2 cellular contexts compared by ENCODE assay signal in the genomic region with DNA sequence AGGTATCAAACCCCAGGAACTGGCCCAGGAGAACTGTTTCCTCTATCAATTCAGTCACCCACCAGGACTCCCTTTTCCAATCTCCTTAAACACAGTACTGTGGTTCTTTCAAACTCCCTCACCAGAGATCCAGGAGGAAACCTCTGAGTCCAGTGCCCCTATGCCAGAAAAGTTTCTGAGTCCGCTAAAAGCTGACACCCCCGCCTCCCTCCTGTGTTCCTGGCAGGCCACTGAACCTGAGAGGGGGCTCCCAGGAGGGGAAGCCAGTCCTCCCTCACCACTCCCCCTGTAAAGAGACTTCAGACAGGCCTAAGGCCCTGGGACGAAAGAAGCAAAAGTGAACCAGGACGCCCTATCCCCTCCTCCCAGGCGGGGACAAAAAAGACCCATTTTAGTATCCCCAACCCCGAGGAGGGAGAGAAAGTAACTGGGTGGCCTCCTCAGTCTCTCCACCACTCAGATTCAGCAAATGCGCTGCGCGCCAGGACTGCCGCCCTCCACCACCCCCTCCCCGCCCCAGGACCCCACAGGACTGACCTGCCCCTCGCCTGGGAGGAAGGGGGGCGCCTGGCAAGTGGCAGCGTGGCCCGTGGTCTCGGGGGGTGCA.
A peak's percentile ranks its signal among the peaks of the same experiment; 100 is the strongest.
TF ChIP-seq lines count a peak whose summit lies in the region.

No MANE protein-coding gene starts in this region.

TF ChIP-seq in HCT116, 20 proteins besides CTCF, POLR2A, EP300 and RAD21:
- TF ChIP-seq, protein P1, sequence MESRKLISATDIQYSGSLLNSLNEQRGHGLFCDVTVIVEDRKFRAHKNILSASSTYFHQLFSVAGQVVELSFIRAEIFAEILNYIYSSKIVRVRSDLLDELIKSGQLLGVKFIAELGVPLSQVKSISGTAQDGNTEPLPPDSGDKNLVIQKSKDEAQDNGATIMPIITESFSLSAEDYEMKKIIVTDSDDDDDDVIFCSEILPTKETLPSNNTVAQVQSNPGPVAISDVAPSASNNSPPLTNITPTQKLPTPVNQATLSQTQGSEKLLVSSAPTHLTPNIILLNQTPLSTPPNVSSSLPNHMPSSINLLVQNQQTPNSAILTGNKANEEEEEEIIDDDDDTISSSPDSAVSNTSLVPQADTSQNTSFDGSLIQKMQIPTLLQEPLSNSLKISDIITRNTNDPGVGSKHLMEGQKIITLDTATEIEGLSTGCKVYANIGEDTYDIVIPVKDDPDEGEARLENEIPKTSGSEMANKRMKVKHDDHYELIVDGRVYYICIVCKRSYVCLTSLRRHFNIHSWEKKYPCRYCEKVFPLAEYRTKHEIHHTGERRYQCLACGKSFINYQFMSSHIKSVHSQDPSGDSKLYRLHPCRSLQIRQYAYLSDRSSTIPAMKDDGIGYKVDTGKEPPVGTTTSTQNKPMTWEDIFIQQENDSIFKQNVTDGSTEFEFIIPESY (IDR thresholded peaks at IDR 0.05; ENCODE audit: extremely low read depth, insufficient replicate concordance, low read length), result no peak
- TF ChIP-seq JUND (IDR thresholded peaks at IDR 0.05), result no peak
- TF ChIP-seq ZNF274 (IDR thresholded peaks at IDR 0.05; ENCODE audit: low read depth, low read length), result no peak
- TF ChIP-seq POLR2AphosphoS5 (IDR thresholded peaks at IDR 0.05; ENCODE audit: low read depth, low read length), result no peak
- TF ChIP-seq ZFX (IDR thresholded peaks at IDR 0.05), result no peak
- no peak for TF ChIP-seq CEBPB (IDR thresholded peaks at IDR 0.05; ENCODE audit: low read depth)
- TF ChIP-seq, protein P2, sequence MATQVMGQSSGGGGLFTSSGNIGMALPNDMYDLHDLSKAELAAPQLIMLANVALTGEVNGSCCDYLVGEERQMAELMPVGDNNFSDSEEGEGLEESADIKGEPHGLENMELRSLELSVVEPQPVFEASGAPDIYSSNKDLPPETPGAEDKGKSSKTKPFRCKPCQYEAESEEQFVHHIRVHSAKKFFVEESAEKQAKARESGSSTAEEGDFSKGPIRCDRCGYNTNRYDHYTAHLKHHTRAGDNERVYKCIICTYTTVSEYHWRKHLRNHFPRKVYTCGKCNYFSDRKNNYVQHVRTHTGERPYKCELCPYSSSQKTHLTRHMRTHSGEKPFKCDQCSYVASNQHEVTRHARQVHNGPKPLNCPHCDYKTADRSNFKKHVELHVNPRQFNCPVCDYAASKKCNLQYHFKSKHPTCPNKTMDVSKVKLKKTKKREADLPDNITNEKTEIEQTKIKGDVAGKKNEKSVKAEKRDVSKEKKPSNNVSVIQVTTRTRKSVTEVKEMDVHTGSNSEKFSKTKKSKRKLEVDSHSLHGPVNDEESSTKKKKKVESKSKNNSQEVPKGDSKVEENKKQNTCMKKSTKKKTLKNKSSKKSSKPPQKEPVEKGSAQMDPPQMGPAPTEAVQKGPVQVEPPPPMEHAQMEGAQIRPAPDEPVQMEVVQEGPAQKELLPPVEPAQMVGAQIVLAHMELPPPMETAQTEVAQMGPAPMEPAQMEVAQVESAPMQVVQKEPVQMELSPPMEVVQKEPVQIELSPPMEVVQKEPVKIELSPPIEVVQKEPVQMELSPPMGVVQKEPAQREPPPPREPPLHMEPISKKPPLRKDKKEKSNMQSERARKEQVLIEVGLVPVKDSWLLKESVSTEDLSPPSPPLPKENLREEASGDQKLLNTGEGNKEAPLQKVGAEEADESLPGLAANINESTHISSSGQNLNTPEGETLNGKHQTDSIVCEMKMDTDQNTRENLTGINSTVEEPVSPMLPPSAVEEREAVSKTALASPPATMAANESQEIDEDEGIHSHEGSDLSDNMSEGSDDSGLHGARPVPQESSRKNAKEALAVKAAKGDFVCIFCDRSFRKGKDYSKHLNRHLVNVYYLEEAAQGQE (IDR thresholded peaks at IDR 0.05; ENCODE audit: low read depth), result no peak
- no peak for TF ChIP-seq CBX3 (IDR thresholded peaks at IDR 0.05; ENCODE audit: low read depth)
- TF ChIP-seq EZH2phosphoT487 (IDR thresholded peaks at IDR 0.05; ENCODE audit: borderline replicate concordance), result no peak
- TF ChIP-seq FOSL1 (IDR thresholded peaks at IDR 0.05; ENCODE audit: low read depth), result no peak
- no peak for TF ChIP-seq ELF1 (IDR thresholded peaks at IDR 0.05; ENCODE audit: borderline replicate concordance, low read depth)
- no peak for TF ChIP-seq EZH2 (IDR thresholded peaks at IDR 0.05)
- TF ChIP-seq TCF7L2 (IDR thresholded peaks at IDR 0.05; ENCODE audit: borderline replicate concordance, extremely low read depth, insufficient read depth, insufficient read length), result no peak
- TF ChIP-seq, protein P3, sequence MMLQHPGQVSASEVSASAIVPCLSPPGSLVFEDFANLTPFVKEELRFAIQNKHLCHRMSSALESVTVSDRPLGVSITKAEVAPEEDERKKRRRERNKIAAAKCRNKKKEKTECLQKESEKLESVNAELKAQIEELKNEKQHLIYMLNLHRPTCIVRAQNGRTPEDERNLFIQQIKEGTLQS (IDR thresholded peaks at IDR 0.05), result no peak

TF ChIP-seq in H1, 55 proteins besides CTCF, POLR2A, EP300 and RAD21:
- TF ChIP-seq BACH1 (IDR thresholded peaks at IDR 0.05; ENCODE audit: low read length), result 0 out of 2 replicates have a peak, but pooled peaks have one; percentile 6
- TF ChIP-seq, protein P4, sequence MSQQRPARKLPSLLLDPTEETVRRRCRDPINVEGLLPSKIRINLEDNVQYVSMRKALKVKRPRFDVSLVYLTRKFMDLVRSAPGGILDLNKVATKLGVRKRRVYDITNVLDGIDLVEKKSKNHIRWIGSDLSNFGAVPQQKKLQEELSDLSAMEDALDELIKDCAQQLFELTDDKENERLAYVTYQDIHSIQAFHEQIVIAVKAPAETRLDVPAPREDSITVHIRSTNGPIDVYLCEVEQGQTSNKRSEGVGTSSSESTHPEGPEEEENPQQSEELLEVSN (IDR thresholded peaks at IDR 0.05), result 0 out of 2 replicates have a peak, but pooled peaks have one; percentile 5
- TF ChIP-seq SIN3A (conservative IDR thresholded peaks at IDR 0.05 in 1 of 2, IDR thresholded peaks at IDR 0.05 in 1 of 2; ENCODE audit: low read depth in 1 of 2, low read length in 2 of 2), result 0 out of 4 replicates have a peak, but pooled peaks of 1 of the 2 experiments have one; percentile 13
- TF ChIP-seq CBX5 (IDR thresholded peaks at IDR 0.05; ENCODE audit: low read depth, low read length), result no peak
